In the genomic region with DNA sequence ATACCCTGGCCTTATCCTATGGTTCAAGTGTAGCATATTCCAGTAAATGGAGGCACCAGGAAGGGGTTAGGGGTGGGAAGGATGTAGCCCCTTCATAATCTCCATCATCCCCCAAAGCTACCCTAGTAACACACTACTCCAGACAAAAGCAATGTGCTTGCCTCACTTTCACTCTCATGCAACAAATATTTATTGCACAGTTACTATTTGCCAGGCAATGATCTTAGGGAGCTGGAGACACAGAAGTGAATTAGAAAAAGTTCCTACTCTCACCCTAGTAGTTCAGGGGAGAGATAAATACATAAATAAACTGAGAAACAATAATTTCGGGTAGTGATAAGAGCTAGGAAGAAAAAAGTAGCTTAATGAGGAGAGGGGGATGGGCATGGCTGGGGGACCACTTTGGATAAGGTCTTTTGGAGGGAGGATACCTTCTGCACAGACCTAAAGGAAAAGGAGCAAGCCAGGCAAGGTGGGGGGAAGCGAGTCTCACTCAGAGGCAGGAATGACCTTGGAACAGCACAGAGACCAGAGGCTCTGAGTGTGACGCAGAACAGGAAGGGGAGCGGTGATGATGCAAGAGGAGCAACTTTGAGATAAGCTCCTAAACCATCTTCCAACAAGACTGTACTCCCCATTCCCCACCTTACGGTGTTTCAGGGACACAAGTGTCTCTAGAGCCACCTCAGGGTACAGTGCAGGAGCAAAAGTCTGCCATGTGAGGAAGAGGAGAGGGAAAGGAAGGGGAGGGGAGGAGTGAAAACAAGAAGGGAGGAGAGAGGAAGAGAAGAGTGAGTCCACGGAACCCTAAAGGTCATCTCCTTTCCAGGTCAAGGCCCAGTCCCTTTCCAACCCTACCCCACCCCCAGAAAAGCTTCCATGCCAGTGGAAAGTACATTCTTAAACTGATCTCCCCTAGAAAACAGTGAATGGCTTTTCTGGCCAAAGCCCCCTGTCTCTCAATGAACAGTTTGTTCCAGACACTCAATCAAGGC, we compare ENCODE assay signal across 18 cellular contexts. TPM values are rescaled to one million over a fixed set of nuclear protein-coding genes. Genes with fewer than 3 reads are reported as not detected.
DNase-seq lines count a peak whose midpoint lies in the region; ATAC-seq, FAIRE-seq and TF ChIP-seq lines count a peak whose summit lies in the region.
"Had no signal": no experiment of that assay in that cellular context is flagged by ENCODE, and none has a peak within 500 bp of the region (broad histone marks: within the 10 kb centered on the region; RNA-seq: fewer than 3 reads in every experiment).

No MANE protein-coding gene starts in this region.

- H3K4me3 Mint-ChIP-seq in natural killer cell treated with Interleukin-12 subunit alpha and Interleukin-12 subunit beta and Interleukin-15 and Interleukin-18, amount 100 ng/mL, for 72 hours, result peak overlapping the region; percentile 23

- H3K4me3 ChIP-seq in HCT116 (replicated peaks in 1 of 2; ENCODE audit: low read depth in 1 of 2, low read length in 2 of 2), result no peak overlapping the region
- no peak overlapping the region for H3K4me3 ChIP-seq in H1 (ENCODE audit: extremely low read depth in 1 of 4, insufficient read depth in 2 of 4, low read depth in 3 of 4, low read length in 4 of 4)
- H3K4me3 ChIP-seq: left lung, MG63, thyroid gland had no signal

- H3K18ac ChIP-seq in H1 (ENCODE audit: extremely low read depth, low read length), result peak overlapping the region; percentile 11

- FAIRE-seq in H1 (lab: Jason Lieb, UNC), result no peak
- FAIRE-seq: GM19239 had no signal

- no TSS peak for BruUV-seq in HCT116 (replicated peaks; lab: Mats Ljungman, UMichigan)

- no peaks in the 10 kb centered on the region for H3K9me3 Mint-ChIP-seq in natural killer cell treated with Interleukin-12 subunit alpha and Interleukin-12 subunit beta and Interleukin-15 and Interleukin-18, amount 100 ng/mL, for 72 hours

- H3K79me1 ChIP-seq in H1 (ENCODE audit: low read depth, low read length), result peaks cover 3% of the 10 kb centered on the region; the same call in 1 of the 2 replicates

- no peak for ATAC-seq in HCT116
- ATAC-seq in natural killer cell treated with Interleukin-12 subunit alpha and Interleukin-12 subunit beta and Interleukin-15 and Interleukin-18, amount 100 ng/mL, for 72 hours, result no peak
- ATAC-seq: left lung had no signal

- H3K79me2 ChIP-seq in HCT116 (ENCODE audit: insufficient read depth, low read length) (no peaks in the 10 kb centered on the region), H1 (ENCODE audit: control insufficient read depth in 1 of 2, insufficient read depth in 2 of 2, low read length in 2 of 2) (no peaks in the 10 kb centered on the region; a peak in 1 of 4 replicates)

- H4K91ac ChIP-seq in H1 (replicated peaks; ENCODE audit: insufficient read length, low read length), result no peak overlapping the region

- H4K8ac ChIP-seq in H1 (ENCODE audit: extremely low read depth, insufficient read depth, low read length), result no peak overlapping the region

- peak overlapping the region; percentile 95 for H2AK5ac ChIP-seq in H1 (ENCODE audit: low read depth, low read length)

- RAD21 ChIA-PET in HCT116 (lab: Charles Lee; ENCODE audit: low non-redundant PET in 1 of 2, low total read pairs in 2 of 2, uncharacterized antibody in 2 of 2, unreplicated experiment in 2 of 2), result no interaction called here

- TF ChIP-seq CTCF in HCT116 (IDR thresholded peaks at IDR 0.05 in 2 of 3, conservative IDR thresholded peaks at IDR 0.05 in 1 of 3; ENCODE audit: borderline replicate concordance in 1 of 3, insufficient read depth in 1 of 3, low read depth in 2 of 3, low read length in 2 of 3), result no peak
- TF ChIP-seq CTCF in H1 (IDR thresholded peaks at IDR 0.05; ENCODE audit: control extremely low read depth in 1 of 3, insufficient read depth in 1 of 3, low read depth in 1 of 3, low read length in 3 of 3), result no peak

- no peak overlapping the region for H2BK15ac ChIP-seq in H1 (ENCODE audit: low read length)

- H2BK5ac ChIP-seq in H1 (ENCODE audit: low read depth, low read length), result peak overlapping the region; percentile 16; the same call in 1 of the 2 replicates

- peak overlapping the region; percentile 34 to 71 for H3K27ac Mint-ChIP-seq in natural killer cell treated with Interleukin-12 subunit alpha and Interleukin-12 subunit beta and Interleukin-15 and Interleukin-18, amount 100 ng/mL, for 72 hours
- H3K27ac Mint-ChIP-seq: WTC11 had no signal

- TF ChIP-seq POLR2A in HCT116 (IDR thresholded peaks at IDR 0.05; ENCODE audit: borderline replicate concordance, extremely low read depth, insufficient read depth, insufficient read length) (no peak), H1 (IDR thresholded peaks at IDR 0.05; ENCODE audit: control extremely low read depth in 1 of 2, low read depth in 2 of 2, low read length in 2 of 2) (no peak)

- peak overlapping the region; percentile 45 for H2BK12ac ChIP-seq in H1 (ENCODE audit: low read depth, low read length)

- H2BK20ac ChIP-seq in H1 (ENCODE audit: low read length), result peak overlapping the region; percentile 11; the same call in 1 of the 2 replicates

- H2AFZ ChIP-seq in HCT116 (ENCODE audit: low read depth, low read length, poor library complexity, severe bottlenecking), result no peak overlapping the region
- no peak overlapping the region for H2AFZ ChIP-seq in H1 (ENCODE audit: low read length)

- no peak for TF ChIP-seq RAD21 in HCT116 (IDR thresholded peaks at IDR 0.05; ENCODE audit: low read depth)
- TF ChIP-seq RAD21 in H1 (IDR thresholded peaks at IDR 0.05 in 1 of 2, conservative IDR thresholded peaks at IDR 0.05 in 1 of 2; ENCODE audit: low read depth in 2 of 2, low read length in 2 of 2), result no peak

- no peak overlapping the region for H3K4ac ChIP-seq in H1 (replicated peaks; ENCODE audit: insufficient read length, low read depth, low read length)

- H3K4me2 ChIP-seq in HCT116 (ENCODE audit: low read length) (no peak overlapping the region), H1 (ENCODE audit: insufficient read depth in 1 of 2, low read depth in 2 of 2, low read length in 2 of 2) (peak overlapping the region in 1 of 2 experiments; percentile 52; a peak in 1 of 4 replicates)

- TF ChIP-seq EP300 in H1 (IDR thresholded peaks at IDR 0.05; ENCODE audit: borderline replicate concordance in 1 of 2, low read depth in 2 of 2, low read length in 2 of 2), result no peak

- H2BK120ac ChIP-seq in H1 (replicated peaks; ENCODE audit: low read depth, low read length), result no peak overlapping the region

- H3K9ac ChIP-seq in HCT116 (ENCODE audit: low read length), result no peak overlapping the region
- no peak overlapping the region for H3K9ac ChIP-seq in H1 (replicated peaks in 1 of 4; ENCODE audit: extremely low read depth in 1 of 4, low read depth in 3 of 4, low read length in 3 of 4)

- POLR2A ChIA-PET in HCT116 (lab: Charles Lee) (interaction anchor here (0.7 kb wide), 1 partner anchor 17 kb away, joined by 3 read pairs; no protein-coding TSS in a partner anchor), H1 (lab: Charles Lee; ENCODE audit: partially characterized antibody) (interaction anchor here (1.4 kb wide), 1 partner anchor 13 kb away, joined by 3 read pairs; no protein-coding TSS in a partner anchor)

- H3K4me1 Mint-ChIP-seq in natural killer cell treated with Interleukin-12 subunit alpha and Interleukin-12 subunit beta and Interleukin-15 and Interleukin-18, amount 100 ng/mL, for 72 hours (ENCODE audit: low read depth in 2 of 2), result peaks cover 63 to 64% of the 10 kb centered on the region in 2 donors

- H4K5ac ChIP-seq in H1 (ENCODE audit: insufficient read length, low read depth, low read length), result no peak overlapping the region

- CTCF ChIA-PET in HCT116 (lab: Charles Lee) (interaction anchor here (0.7 kb wide), 1 partner anchor 33 kb away, joined by 3 read pairs; no protein-coding TSS in a partner anchor), H1 (lab: Charles Lee; ENCODE audit: partially characterized antibody) (interaction anchor here (0.6 to 1.5 kb wide), 3 partner anchors 33 to 262 kb away, joined by 3 read pairs; no protein-coding TSS in a partner anchor)

- H3K36me3 ChIP-seq in HCT116 (ENCODE audit: control insufficient read depth in 1 of 2, insufficient read depth in 2 of 2, low read length in 2 of 2), result no peaks in the 10 kb centered on the region
- no peaks in the 10 kb centered on the region for H3K36me3 ChIP-seq in H1 (ENCODE audit: control insufficient read depth in 2 of 4, insufficient read depth in 4 of 4, low read length in 3 of 4)
- H3K36me3 ChIP-seq: left lung, thyroid gland had no signal

- no peaks in the 10 kb centered on the region for H3K27me3 Mint-ChIP-seq in natural killer cell treated with Interleukin-12 subunit alpha and Interleukin-12 subunit beta and Interleukin-15 and Interleukin-18, amount 100 ng/mL, for 72 hours

- H3K23ac ChIP-seq in H1 (ENCODE audit: insufficient read length), result no peak overlapping the region

- no peaks in the 10 kb centered on the region for H3K36me3 Mint-ChIP-seq in natural killer cell treated with Interleukin-12 subunit alpha and Interleukin-12 subunit beta and Interleukin-15 and Interleukin-18, amount 100 ng/mL, for 72 hours

- H3K9me2 ChIP-seq in HCT116 (ENCODE audit: insufficient read depth), result no peaks in the 10 kb centered on the region

- H3K56ac ChIP-seq in H1 (replicated peaks; ENCODE audit: insufficient read length, low read depth, low read length), result no peak overlapping the region

- no peaks in the 10 kb centered on the region for H3K27me3 ChIP-seq in HCT116 (ENCODE audit: insufficient read depth, low read length)
- peaks cover 0 to 10% (median under 1%) of the 10 kb centered on the region in 4 experiments; a peak in 4 of 7 replicates for H3K27me3 ChIP-seq in H1 (replicated peaks in 1 of 4; ENCODE audit: control insufficient read depth in 3 of 4, extremely low read depth in 1 of 4, insufficient read depth in 3 of 4, low read length in 3 of 4)
- H3K27me3 ChIP-seq: left lung, MG63, thyroid gland had no signal

- H4K20me1 ChIP-seq in HCT116 (ENCODE audit: insufficient read depth) (no peaks in the 10 kb centered on the region), H1 (replicated peaks in 1 of 2; ENCODE audit: control insufficient read depth in 1 of 2, insufficient read depth in 2 of 2, low read length in 2 of 2) (no peaks in the 10 kb centered on the region)

- H3K4me1 ChIP-seq in HCT116 (ENCODE audit: control insufficient read depth in 1 of 2, insufficient read depth in 2 of 2, low read length in 2 of 2), result no peaks in the 10 kb centered on the region
- peaks cover 6 to 12% (median 8%) of the 10 kb centered on the region in 4 experiments for H3K4me1 ChIP-seq in H1 (replicated peaks in 1 of 4; ENCODE audit: control insufficient read depth in 3 of 4, insufficient read depth in 4 of 4, low read length in 3 of 4)

- intact Hi-C loops in HCT116 (cut with micrococcal nuclease), result no loop called here

- no peaks in the 10 kb centered on the region for H3K23me2 ChIP-seq in H1 (ENCODE audit: low read depth, low read length)

- H3K9me3 ChIP-seq in HCT116 (ENCODE audit: control insufficient read depth in 1 of 2, insufficient read depth in 1 of 2, low read depth in 1 of 2, low read length in 2 of 2) (no peaks in the 10 kb centered on the region), H1 (ENCODE audit: insufficient read depth in 2 of 2, low read depth in 1 of 2, low read length in 1 of 2) (no peaks in the 10 kb centered on the region)
- H3K9me3 ChIP-seq: left lung, MG63, thyroid gland had no signal

- 81% methylated on average over 6 of the region's 6 CpGs; no CpG with 5 or more reads in 1 of the 2 experiments for WGBS in H1 (ENCODE audit: extremely low coverage in 1 of 2, insufficient coverage in 1 of 2, insufficient read length in 1 of 2, insufficient replicate concordance in 2 of 2, low coverage in 1 of 2, low lambda C conversion rate in 2 of 2, missing lambda C conversion rate in 1 of 2), 2 experiments

- DNase-seq in AG08395 (ENCODE audit: low spot score), result peak; percentile 14
- no peak for DNase-seq in HCT116 (ENCODE audit: low read depth, low spot score)
- no peak for DNase-seq in H1 (ENCODE audit: low read depth in 1 of 2, low spot score in 2 of 2)
- no peak for DNase-seq in natural killer cell treated with Interleukin-12 subunit alpha and Interleukin-12 subunit beta and Interleukin-15 and Interleukin-18, amount 100 ng/mL, for 72 hours (ENCODE audit: low spot score)
- no peak for DNase-seq in activated gamma-delta T cell (lab: John Stamatoyannopoulos, UW)
- DNase-seq in activated gamma-delta T cell treated with Interleukin-2 at 50 U/mL for 16 hours, result no peak
- DNase-seq in OCI-M2 (lab: John Stamatoyannopoulos, UW; ENCODE audit: unreplicated experiment), result no peak
- no peak for DNase-seq in T-helper 2 cell
- DNase-seq: activated naive CD4-positive, alpha-beta T cell treated with anti-CD3 and anti-CD28 coated beads, Interleukin-2, amount 50 U/mL, for 16 hours; Calu3; cerebellar nuclear complex; left lung; MG63; SW 1271; thyroid gland had no signal

- H3K14ac ChIP-seq in H1 (ENCODE audit: insufficient read length), result no peak overlapping the region

- H3K27ac ChIP-seq in HCT116 (ENCODE audit: low read depth, low read length) (no peak overlapping the region), H1 (ENCODE audit: low read depth, low read length) (no peak overlapping the region)
- H3K27ac ChIP-seq: left lung, thyroid gland had no signal

RNA-seq across cellular contexts. Expression of a gene that starts 54.3 kb away (rescaled TPM):
- 3.4 TPM for total RNA-seq in HCT116 (2021; ENCODE audit: unreplicated experiment)
- 2.6 and 2.8 TPM in 2 replicates for polyA plus RNA-seq in HCT116 (2012)
- 21.8 and 26.5 TPM in 2 replicates for total RNA-seq in H1 (2021; fragmentation: NEBNext Ultra II Directional; extraction: Animal tissue kit (Norgen Biotek cat#: 25700))
- 2.6 and 4.9 TPM in 2 replicates for polyA plus RNA-seq in H1 (2011; rRNA removed)
- polyA plus RNA-seq in H1 (2011; cell fraction: cytosol; rRNA removed), result 3.1 TPM
- 8.9 TPM for polyA plus RNA-seq in H1 (2011; cell fraction: nucleus; rRNA removed)
- 8.8 to 13.2 TPM (median 12.8 TPM) in 4 replicates for polyA plus RNA-seq in H1 (2012, experiment 1 of 2)
- polyA plus RNA-seq in H1 (2012, experiment 2 of 2), result 3.2 TPM
- 17.8 TPM for polyA plus RNA-seq in H1 (2013, experiment 1 of 2)
- polyA plus RNA-seq in H1 (2013, experiment 2 of 2), result 17.6 TPM
- 6.1 and 8.4 TPM in 2 replicates for polyA minus RNA-seq in H1 (2011; rRNA and poly(A)+ RNA removed)
- polyA minus RNA-seq in H1 (2011; cell fraction: cytosol; rRNA and poly(A)+ RNA removed), result 7.7 TPM
- 14.0 TPM for polyA minus RNA-seq in H1 (2011; cell fraction: nucleus; rRNA and poly(A)+ RNA removed)
- total RNA-seq in natural killer cell treated with Interleukin-12 subunit alpha and Interleukin-12 subunit beta and Interleukin-15 and Interleukin-18, amount 100 ng/mL, for 72 hours, result 10 to 100 TPM; 12.6 to 23.6 TPM
- total RNA-seq: HT-29 had no signal
